10 cellular contexts compared by ENCODE assay signal in the genomic region with DNA sequence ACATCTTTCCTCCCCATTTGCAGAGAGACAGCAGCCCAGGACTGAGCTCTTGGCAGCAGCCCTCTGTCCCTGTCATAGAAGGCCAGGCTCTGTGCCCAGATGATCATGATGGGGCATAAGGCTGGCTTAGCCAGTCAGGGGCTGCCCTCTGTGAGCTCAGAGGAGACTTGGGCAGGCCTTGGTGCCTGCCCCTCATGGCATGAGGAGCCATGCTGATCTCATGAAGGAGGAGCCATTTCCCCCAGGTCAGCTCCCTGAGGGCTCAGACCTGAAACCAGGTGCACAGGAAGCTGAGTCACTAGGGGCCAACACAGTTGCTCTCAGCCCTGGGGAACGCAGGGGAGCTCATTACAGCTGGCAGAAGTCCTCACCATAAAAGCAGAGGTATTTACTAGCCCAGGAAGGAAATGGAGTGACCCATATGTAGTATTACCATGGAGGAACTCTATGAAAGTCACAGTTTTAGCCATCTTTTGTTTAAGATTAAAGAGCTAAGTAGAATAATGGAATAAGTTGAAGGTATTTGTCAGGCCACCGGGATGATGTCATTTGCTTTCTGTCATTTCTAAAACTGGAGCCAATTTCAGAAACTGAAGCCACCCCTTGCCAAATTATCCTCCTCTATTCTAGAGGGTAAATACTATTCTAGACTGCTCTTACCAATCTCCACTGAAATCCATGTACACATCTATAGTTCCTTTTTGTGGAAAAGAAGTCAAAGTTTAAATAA.
DNase-seq lines count a peak whose midpoint lies in the region; ATAC-seq and TF ChIP-seq lines count a peak whose summit lies in the region.
"Had no signal": no experiment of that assay in that cellular context is flagged by ENCODE, and none has a peak within 500 bp of the region (broad histone marks: within the 10 kb centered on the region; RNA-seq: fewer than 3 reads in every experiment).

No MANE protein-coding gene starts in this region.

- H3K9me3 ChIP-seq in ascending aorta, result no peaks in the 10 kb centered on the region

- peak; percentile 77 to 96 for ATAC-seq in activated naive CD4-positive, alpha-beta T cell treated with anti-CD3 and anti-CD28 coated beads, Interleukin-2, amount 50 U/mL, for 72 hours
- ATAC-seq in HG02870 (IDR thresholded peaks at IDR 0.05; ENCODE audit: unreplicated experiment), result peak; percentile 93
- peak; percentile 30 for ATAC-seq in stimulated activated naive CD8-positive, alpha-beta T cell treated with anti-CD3 and anti-CD28 coated beads, Interleukin-15, Interleukin-2, amounts not matched to agents 100 U/mL and 50 U/mL, for 24 hours

- peak overlapping the region in 1 of 2 donors; percentile 20 for H3K27ac ChIP-seq in ascending aorta

- intact Hi-C loops in ascending aorta (cut with DNase I), result no loop called here

- H3K9me3 Mint-ChIP-seq in activated naive CD4-positive, alpha-beta T cell treated with anti-CD3 and anti-CD28 coated beads, Interleukin-2, amount 50 U/mL, for 72 hours, result no peaks in the 10 kb centered on the region
- H3K9me3 Mint-ChIP-seq: type B pancreatic cell had no signal

- no peaks in the 10 kb centered on the region for H3K36me3 ChIP-seq in ascending aorta

- H3K36me3 Mint-ChIP-seq in activated naive CD4-positive, alpha-beta T cell treated with anti-CD3 and anti-CD28 coated beads, Interleukin-2, amount 50 U/mL, for 72 hours, result no peaks in the 10 kb centered on the region
- H3K36me3 Mint-ChIP-seq: type B pancreatic cell had no signal

- H3K4me1 ChIP-seq in ascending aorta, result peaks cover 6 to 7% of the 10 kb centered on the region in 2 donors

- H3K4me3 ChIP-seq in ascending aorta, result no peak overlapping the region

- peak overlapping the region in 1 of 2 donors; percentile 45 for H3K27ac Mint-ChIP-seq in activated naive CD4-positive, alpha-beta T cell treated with anti-CD3 and anti-CD28 coated beads, Interleukin-2, amount 50 U/mL, for 72 hours
- H3K27ac Mint-ChIP-seq: type B pancreatic cell had no signal

- DNase-seq in activated naive CD4-positive, alpha-beta T cell treated with anti-CD3 and anti-CD28 coated beads, Interleukin-2, amount 50 U/mL, for 72 hours (ENCODE audit: low spot score in 2 of 2), result peak in 1 of 2 donors; percentile 26
- no peak for DNase-seq in activated naive CD4-positive, alpha-beta T cell (lab: John Stamatoyannopoulos, UW)
- DNase-seq in SW480 (ENCODE audit: low spot score) (peak; percentile 34), ascending aorta (ENCODE audit: low spot score in 2 of 2) (no peak), NCI-H82 treated with DMSO at 0.1 percent for 48 hours (lab: John Stamatoyannopoulos, UW; ENCODE audit: unreplicated experiment) (no peak), 8988T (no peak)
- peak; percentile 5 for DNase-seq in stimulated activated naive CD8-positive, alpha-beta T cell treated with anti-CD3 and anti-CD28 coated beads, Interleukin-15, Interleukin-2, amounts not matched to agents 100 U/mL and 50 U/mL, for 24 hours
- DNase-seq: NK-92 treated with Interleukin-12 subunit alpha and Interleukin-12 subunit beta, amount 100 ng/mL, for 24 hours had no signal

- no peaks in the 10 kb centered on the region for H3K27me3 ChIP-seq in ascending aorta

- TF ChIP-seq CTCF in ascending aorta (IDR thresholded peaks at IDR 0.05), result no peak

Comparison
In these comparisons a context has a peak if more than half of its experiments do, and no peak if none do; other contexts are left out.
1. ATAC-seq: peak in every context shown above with its lines; median percentile 93 in HG02870; 86 in activated naive CD4-positive, alpha-beta T cell treated with anti-CD3 and anti-CD28 coated beads, Interleukin-2, amount 50 U/mL, for 72 hours; 30 in stimulated activated naive CD8-positive, alpha-beta T cell treated with anti-CD3 and anti-CD28 coated beads, Interleukin-15, Interleukin-2, amounts not matched to agents 100 U/mL and 50 U/mL, for 24 hours.
2. DNase-seq: peak in SW480 (single experiment) and stimulated activated naive CD8-positive, alpha-beta T cell treated with anti-CD3 and anti-CD28 coated beads, Interleukin-15, Interleukin-2, amounts not matched to agents 100 U/mL and 50 U/mL, for 24 hours (single experiment); none in activated naive CD4-positive, alpha-beta T cell (0 of 4), ascending aorta (0 of 2), NCI-H82 treated with DMSO at 0.1 percent for 48 hours (single experiment) and 8988T (single experiment).